ENCODE assay signal across 14 cellular contexts in genomic region chr22:40329466-40329865, GRCh38.
"Had no signal": no experiment of that assay in that cellular context is flagged by ENCODE, and none has a peak within 500 bp of the region (broad histone marks: within the 10 kb centered on the region; RNA-seq: fewer than 3 reads in every experiment).

No MANE protein-coding gene starts in this region.

- H3K27me3 Mint-ChIP-seq: activated T-helper 17 cell treated with anti-CD3 and anti-CD28 coated beads, Interleukin-2, amount 50 U/mL, for 72 hours; stimulated activated naive B cell treated with anti-CD40 and anti-IgM and Interleukin-4, amounts not matched to agents 10 μg/mL and 1 μg/mL and 100 μg/mL, for 72 hours had no signal

- H3K9me3 Mint-ChIP-seq: activated T-helper 17 cell treated with anti-CD3 and anti-CD28 coated beads, Interleukin-2, amount 50 U/mL, for 72 hours; stimulated activated naive B cell treated with anti-CD40 and anti-IgM and Interleukin-4, amounts not matched to agents 10 μg/mL and 1 μg/mL and 100 μg/mL, for 72 hours had no signal

- H3K9me3 ChIP-seq: left lung, spleen, upper lobe of right lung had no signal

- H3K4me3 ChIP-seq: left lung, SK-N-MC, spleen, upper lobe of right lung had no signal

- H3K27ac ChIP-seq: left lung, SK-N-MC, upper lobe of right lung had no signal

- H3K27me3 ChIP-seq: left lung, spleen, upper lobe of right lung had no signal

- ATAC-seq: activated T-helper 17 cell treated with anti-CD3 and anti-CD28 coated beads, Interleukin-2, amount 50 U/mL, for 72 hours; left lung; stimulated activated naive B cell treated with anti-CD40 and anti-IgM and Interleukin-4, amounts not matched to agents 10 μg/mL and 1 μg/mL and 100 μg/mL, for 72 hours; upper lobe of right lung had no signal

- H3K4me3 Mint-ChIP-seq: activated T-helper 17 cell treated with anti-CD3 and anti-CD28 coated beads, Interleukin-2, amount 50 U/mL, for 72 hours; stimulated activated naive B cell treated with anti-CD40 and anti-IgM and Interleukin-4, amounts not matched to agents 10 μg/mL and 1 μg/mL and 100 μg/mL, for 72 hours had no signal

- DNase-seq: activated naive CD4-positive, alpha-beta T cell treated with anti-CD3 and anti-CD28 coated beads, Interleukin-2, amount 50 U/mL, for 16 hours; islet precursor cell; left lung; spleen; stimulated activated CD4-positive, alpha-beta T cell treated with anti-CD3 and anti-CD28 coated beads, Interleukin-2, amount 100 ng/mL, for 24 hours; stimulated activated naive B cell treated with anti-CD40 and anti-IgM and Interleukin-4, amounts not matched to agents 10 μg/mL and 1 μg/mL and 100 μg/mL, for 72 hours; T-helper 1 cell; upper lobe of right lung had no signal

- FAIRE-seq: bronchial epithelial cell, colon, frontal cortex, TTC549 had no signal
